In genomic region chr4:151045907-151046306, GRCh38 we compare ENCODE assay signal across 10 cellular contexts. TPM values are rescaled to one million over a fixed set of nuclear protein-coding genes. Genes with fewer than 3 reads are reported as not detected.
DNase-seq lines count a peak whose midpoint lies in the region; ATAC-seq and TF ChIP-seq lines count a peak whose summit lies in the region.
"Had no signal": no experiment of that assay in that cellular context is flagged by ENCODE, and none has a peak within 500 bp of the region (broad histone marks: within the 10 kb centered on the region; RNA-seq: fewer than 3 reads in every experiment).

No MANE protein-coding gene starts in this region.

- H3K36me3 Mint-ChIP-seq in activated T-helper 17 cell treated with anti-CD3 and anti-CD28 coated beads, Interleukin-2, amount 50 U/mL, for 72 hours (ENCODE audit: low read depth), result no peaks in the 10 kb centered on the region
- H3K36me3 Mint-ChIP-seq: CD8-positive, alpha-beta T cell had no signal

- POLR2A ChIA-PET in A673 (lab: Charles Lee; ENCODE audit: low non-redundant PET), result no interaction called here

- peaks cover 3% of the 10 kb centered on the region for H3K4me1 Mint-ChIP-seq in activated T-helper 17 cell treated with anti-CD3 and anti-CD28 coated beads, Interleukin-2, amount 50 U/mL, for 72 hours

- peak; percentile 62 for ATAC-seq in activated T-helper 17 cell treated with anti-CD3 and anti-CD28 coated beads, Interleukin-2, amount 50 U/mL, for 72 hours (replicated peaks)
- ATAC-seq in left ventricle myocardium superior (no peak), HG03520 (IDR thresholded peaks at IDR 0.05; ENCODE audit: unreplicated experiment) (no peak)
- ATAC-seq: CD8-positive, alpha-beta T cell had no signal

- H3K9me3 Mint-ChIP-seq in activated T-helper 17 cell treated with anti-CD3 and anti-CD28 coated beads, Interleukin-2, amount 50 U/mL, for 72 hours, result no peaks in the 10 kb centered on the region
- H3K9me3 Mint-ChIP-seq: CD8-positive, alpha-beta T cell had no signal

- H3K27me3 ChIP-seq in A673 (replicated peaks; ENCODE audit: insufficient read depth, low read depth, low read length, poor library complexity) (no peaks in the 10 kb centered on the region), stomach (no peaks in the 10 kb centered on the region)

- no peaks in the 10 kb centered on the region for H3K27me3 Mint-ChIP-seq in activated T-helper 17 cell treated with anti-CD3 and anti-CD28 coated beads, Interleukin-2, amount 50 U/mL, for 72 hours

- 13 to 24% (median 17%) methylated on average over 3 of the region's 3 CpGs for WGBS in stomach, 5 donors

- TF ChIP-seq EP300 in stomach (IDR thresholded peaks at IDR 0.05), result no peak

- DNase-seq in A673 (ENCODE audit: low spot score) (peak; percentile 23), GM12864 (ENCODE audit: low read depth) (no peak), NCI-H1436 treated with DMSO at 0.1 percent for 48 hours (lab: John Stamatoyannopoulos, UW) (peak; percentile 52), left ventricle myocardium superior (no peak), stomach (no peak)
- DNase-seq in stimulated activated CD4-positive, alpha-beta T cell treated with anti-CD3 and anti-CD28 coated beads, Interleukin-1b, Interleukin-23, amount 100 ng/mL, for 48 hours, result no peak
- DNase-seq: activated T-cell treated with anti-CD3 and anti-CD28 coated beads, Interleukin-2, amount 50 U/mL, for 48 hours; CD8-positive, alpha-beta T cell had no signal

- intact Hi-C loops in A673 (cut with micrococcal nuclease; ENCODE audit: unreplicated experiment), result no loop called here
- intact Hi-C loops in left ventricle myocardium superior (cut with micrococcal nuclease), result no loop called here
- intact Hi-C loops in stomach (cut with DNase I; ENCODE audit: low total_unique reads), result no loop called here

- TF ChIP-seq CTCF in A673 (conservative IDR thresholded peaks at IDR 0.05; ENCODE audit: low read depth, low read length), result peak; percentile 44
- TF ChIP-seq CTCF in GM12864 (IDR thresholded peaks at IDR 0.05; ENCODE audit: low read depth, low read length, missing control alignments), result peak; percentile 16
- no peak for TF ChIP-seq CTCF in stomach (IDR thresholded peaks at IDR 0.05)

- H3K36me3 ChIP-seq in A673 (ENCODE audit: insufficient read depth, low read length, poor library complexity, severe bottlenecking), result no peaks in the 10 kb centered on the region
- H3K36me3 ChIP-seq in stomach, result no peaks in the 10 kb centered on the region

- CTCF ChIA-PET in A673 (lab: Charles Lee), result no interaction called here

- no peaks in the 10 kb centered on the region for H3K9me3 ChIP-seq in A673 (ENCODE audit: low read depth, low read length, poor library complexity, severe bottlenecking)
- no peaks in the 10 kb centered on the region for H3K9me3 ChIP-seq in stomach

- H3K4me3 ChIP-seq in A673 (ENCODE audit: low read depth, low read length, poor library complexity, severe bottlenecking) (no peak overlapping the region), GM12864 (ENCODE audit: low read depth, low read length) (no peak overlapping the region), stomach (no peak overlapping the region)

- no peak overlapping the region for H3K27ac Mint-ChIP-seq in activated T-helper 17 cell treated with anti-CD3 and anti-CD28 coated beads, Interleukin-2, amount 50 U/mL, for 72 hours
- H3K27ac Mint-ChIP-seq: CD8-positive, alpha-beta T cell had no signal

- H3K4me1 ChIP-seq in A673 (ENCODE audit: insufficient read depth, low read length, poor library complexity, severe bottlenecking), result no peaks in the 10 kb centered on the region
- H3K4me1 ChIP-seq in stomach, result no peaks in the 10 kb centered on the region

- no peak overlapping the region for H3K4me3 Mint-ChIP-seq in activated T-helper 17 cell treated with anti-CD3 and anti-CD28 coated beads, Interleukin-2, amount 50 U/mL, for 72 hours
- H3K4me3 Mint-ChIP-seq: CD8-positive, alpha-beta T cell had no signal

- BruUV-seq in A673 (replicated peaks; lab: Mats Ljungman, UMichigan), result no TSS peak

- TF ChIP-seq POLR2A in stomach (IDR thresholded peaks at IDR 0.05), result no peak

- H3K27ac ChIP-seq in A673 (ENCODE audit: low read depth, low read length, poor library complexity, severe bottlenecking) (no peak overlapping the region), stomach (no peak overlapping the region)

RNA-seq across cellular contexts. Expression of gene LRBA, which starts 30.8 kb away (rescaled TPM):
- total RNA-seq in A673 (2021), result 35.7 and 39.4 TPM in 2 replicates
- total RNA-seq in activated T-helper 17 cell treated with anti-CD3 and anti-CD28 coated beads, Interleukin-2, amount 50 U/mL, for 72 hours, result 10 to 100 TPM; 65.2 to 83.4 TPM
- 21.4 TPM for total RNA-seq in left ventricle myocardium superior
- 100 to 1,000 TPM in 2 of 5 donors, 10 to 100 TPM in 3; 63.0 to 156 (median 87.1) TPM for total RNA-seq in stomach
- 10 to 100 TPM in 1 of 3 donors, 1 to 10 TPM in 2; 7.3 to 13.6 (median 9.7) TPM for polyA plus RNA-seq in stomach

RNA-seq across cellular contexts. Expression of gene RPS3A, which starts 53.5 kb away (rescaled TPM):
- total RNA-seq in A673 (2021) (1,702 and 1,751 TPM in 2 replicates), left ventricle myocardium superior (940 TPM), stomach (1,000 to 10,000 TPM; 1,579 to 3,445 (median 2,881) TPM)
- total RNA-seq in activated T-helper 17 cell treated with anti-CD3 and anti-CD28 coated beads, Interleukin-2, amount 50 U/mL, for 72 hours, result 1,000 to 10,000 TPM; 1,932 to 2,919 TPM
- 1,000 to 10,000 TPM; 3,008 to 5,449 (median 3,910) TPM for polyA plus RNA-seq in stomach

Comparison
In these comparisons a context has a peak if more than half of its experiments do, and no peak if none do; other contexts are left out.
1. DNase-seq: peak in A673 (single experiment) and NCI-H1436 treated with DMSO at 0.1 percent for 48 hours (single experiment); none in GM12864 (single experiment), left ventricle myocardium superior (single experiment), stomach (single experiment) and stimulated activated CD4-positive, alpha-beta T cell treated with anti-CD3 and anti-CD28 coated beads, Interleukin-1b, Interleukin-23, amount 100 ng/mL, for 48 hours (single experiment).
2. CTCF ChIP-seq: peak in A673 (single experiment) and GM12864 (single experiment); none in stomach (0 of 7).